In genomic region chr2:46270384-46270783, GRCh38 we compare ENCODE assay signal across 1 cellular context.
TF ChIP-seq lines count a peak whose summit lies in the region.

No MANE protein-coding gene starts in this region.

TF ChIP-seq in K562, 482 proteins besides CTCF, POLR2A, EP300 and RAD21 (continued from another document and continues in another):
- TF ChIP-seq CBX2 (IDR thresholded peaks at IDR 0.05; ENCODE audit: insufficient read depth, low read length, poor library complexity, severe bottlenecking) (no peak), NFE2 (IDR thresholded peaks at IDR 0.05; ENCODE audit: low read depth) (no peak), DMBX1 (CRISPR knock-in tag; IDR thresholded peaks at IDR 0.05; ENCODE audit: borderline replicate concordance) (peak; percentile 52; the same call in 1 of the 2 replicates), PHF8 (IDR thresholded peaks at IDR 0.05; ENCODE audit: borderline replicate concordance, low read length) (no peak), MED1 (CRISPR knock-in tag; IDR thresholded peaks at IDR 0.05; ENCODE audit: borderline replicate concordance) (no peak), CEBPB (tag; IDR thresholded peaks at IDR 0.05) (no peak), ZNF280B (CRISPR knock-in tag; IDR thresholded peaks at IDR 0.05) (no peak), ZNF347 (CRISPR knock-in tag; IDR thresholded peaks at IDR 0.05; ENCODE audit: low read depth) (no peak), CXXC5 (CRISPR knock-in tag; IDR thresholded peaks at IDR 0.05) (no peak; the same call in 1 of the 2 replicates), JUND (IDR thresholded peaks at IDR 0.05; ENCODE audit: borderline replicate concordance, low read depth, low read length) (peak; percentile 95), JUND (tag; IDR thresholded peaks at IDR 0.05; ENCODE audit: borderline replicate concordance, low read depth, low read length) (peak; percentile 97), KDM2B (CRISPR knock-in tag; IDR thresholded peaks at IDR 0.05) (no peak), SMARCA4 (IDR thresholded peaks at IDR 0.05) (peak; percentile 57; the same call in 1 of the 2 replicates), MEIS2 (IDR thresholded peaks at IDR 0.05; ENCODE audit: partially characterized antibody) (peak; percentile 22), SIN3A (IDR thresholded peaks at IDR 0.05; ENCODE audit: borderline replicate concordance in 2 of 2, control insufficient read depth in 1 of 2, low read depth in 2 of 2, low read length in 2 of 2) (no peak), ARHGAP35 (IDR thresholded peaks at IDR 0.05; ENCODE audit: partially characterized antibody) (no peak), TCF3 (CRISPR knock-in tag; IDR thresholded peaks at IDR 0.05) (no peak), ZNF592 (IDR thresholded peaks at IDR 0.05) (no peak), RBM39 (optimal IDR thresholded peaks at IDR 0.05; ENCODE audit: low read depth, low read length) (no peak), ILF3 (IDR thresholded peaks at IDR 0.05; ENCODE audit: borderline replicate concordance) (no peak), CTBP1 (IDR thresholded peaks at IDR 0.05; ENCODE audit: borderline replicate concordance) (peak; percentile 72; the same call in 1 of the 2 replicates), ZBTB33 (CRISPR knock-in tag; IDR thresholded peaks at IDR 0.05) (no peak), RBM17 (IDR thresholded peaks at IDR 0.05; ENCODE audit: borderline replicate concordance, low read depth, low read length) (no peak)
- TF ChIP-seq, protein P1, sequence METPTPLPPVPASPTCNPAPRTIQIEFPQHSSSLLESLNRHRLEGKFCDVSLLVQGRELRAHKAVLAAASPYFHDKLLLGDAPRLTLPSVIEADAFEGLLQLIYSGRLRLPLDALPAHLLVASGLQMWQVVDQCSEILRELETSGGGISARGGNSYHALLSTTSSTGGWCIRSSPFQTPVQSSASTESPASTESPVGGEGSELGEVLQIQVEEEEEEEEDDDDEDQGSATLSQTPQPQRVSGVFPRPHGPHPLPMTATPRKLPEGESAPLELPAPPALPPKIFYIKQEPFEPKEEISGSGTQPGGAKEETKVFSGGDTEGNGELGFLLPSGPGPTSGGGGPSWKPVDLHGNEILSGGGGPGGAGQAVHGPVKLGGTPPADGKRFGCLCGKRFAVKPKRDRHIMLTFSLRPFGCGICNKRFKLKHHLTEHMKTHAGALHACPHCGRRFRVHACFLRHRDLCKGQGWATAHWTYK (CRISPR knock-in tag; IDR thresholded peaks at IDR 0.05), result no peak
- TF ChIP-seq, protein P2, sequence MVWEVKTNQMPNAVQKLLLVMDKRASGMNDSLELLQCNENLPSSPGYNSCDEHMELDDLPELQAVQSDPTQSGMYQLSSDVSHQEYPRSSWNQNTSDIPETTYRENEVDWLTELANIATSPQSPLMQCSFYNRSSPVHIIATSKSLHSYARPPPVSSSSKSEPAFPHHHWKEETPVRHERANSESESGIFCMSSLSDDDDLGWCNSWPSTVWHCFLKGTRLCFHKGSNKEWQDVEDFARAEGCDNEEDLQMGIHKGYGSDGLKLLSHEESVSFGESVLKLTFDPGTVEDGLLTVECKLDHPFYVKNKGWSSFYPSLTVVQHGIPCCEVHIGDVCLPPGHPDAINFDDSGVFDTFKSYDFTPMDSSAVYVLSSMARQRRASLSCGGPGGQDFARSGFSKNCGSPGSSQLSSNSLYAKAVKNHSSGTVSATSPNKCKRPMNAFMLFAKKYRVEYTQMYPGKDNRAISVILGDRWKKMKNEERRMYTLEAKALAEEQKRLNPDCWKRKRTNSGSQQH (CRISPR knock-in tag; IDR thresholded peaks at IDR 0.05), result no peak
- TF ChIP-seq, protein P3, sequence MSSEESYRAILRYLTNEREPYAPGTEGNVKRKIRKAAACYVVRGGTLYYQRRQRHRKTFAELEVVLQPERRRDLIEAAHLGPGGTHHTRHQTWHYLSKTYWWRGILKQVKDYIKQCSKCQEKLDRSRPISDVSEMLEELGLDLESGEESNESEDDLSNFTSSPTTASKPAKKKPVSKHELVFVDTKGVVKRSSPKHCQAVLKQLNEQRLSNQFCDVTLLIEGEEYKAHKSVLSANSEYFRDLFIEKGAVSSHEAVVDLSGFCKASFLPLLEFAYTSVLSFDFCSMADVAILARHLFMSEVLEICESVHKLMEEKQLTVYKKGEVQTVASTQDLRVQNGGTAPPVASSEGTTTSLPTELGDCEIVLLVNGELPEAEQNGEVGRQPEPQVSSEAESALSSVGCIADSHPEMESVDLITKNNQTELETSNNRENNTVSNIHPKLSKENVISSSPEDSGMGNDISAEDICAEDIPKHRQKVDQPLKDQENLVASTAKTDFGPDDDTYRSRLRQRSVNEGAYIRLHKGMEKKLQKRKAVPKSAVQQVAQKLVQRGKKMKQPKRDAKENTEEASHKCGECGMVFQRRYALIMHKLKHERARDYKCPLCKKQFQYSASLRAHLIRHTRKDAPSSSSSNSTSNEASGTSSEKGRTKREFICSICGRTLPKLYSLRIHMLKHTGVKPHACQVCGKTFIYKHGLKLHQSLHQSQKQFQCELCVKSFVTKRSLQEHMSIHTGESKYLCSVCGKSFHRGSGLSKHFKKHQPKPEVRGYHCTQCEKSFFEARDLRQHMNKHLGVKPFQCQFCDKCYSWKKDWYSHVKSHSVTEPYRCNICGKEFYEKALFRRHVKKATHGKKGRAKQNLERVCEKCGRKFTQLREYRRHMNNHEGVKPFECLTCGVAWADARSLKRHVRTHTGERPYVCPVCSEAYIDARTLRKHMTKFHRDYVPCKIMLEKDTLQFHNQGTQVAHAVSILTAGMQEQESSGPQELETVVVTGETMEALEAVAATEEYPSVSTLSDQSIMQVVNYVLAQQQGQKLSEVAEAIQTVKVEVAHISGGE (CRISPR knock-in tag; IDR thresholded peaks at IDR 0.05), result no peak
- TF ChIP-seq, protein P4, sequence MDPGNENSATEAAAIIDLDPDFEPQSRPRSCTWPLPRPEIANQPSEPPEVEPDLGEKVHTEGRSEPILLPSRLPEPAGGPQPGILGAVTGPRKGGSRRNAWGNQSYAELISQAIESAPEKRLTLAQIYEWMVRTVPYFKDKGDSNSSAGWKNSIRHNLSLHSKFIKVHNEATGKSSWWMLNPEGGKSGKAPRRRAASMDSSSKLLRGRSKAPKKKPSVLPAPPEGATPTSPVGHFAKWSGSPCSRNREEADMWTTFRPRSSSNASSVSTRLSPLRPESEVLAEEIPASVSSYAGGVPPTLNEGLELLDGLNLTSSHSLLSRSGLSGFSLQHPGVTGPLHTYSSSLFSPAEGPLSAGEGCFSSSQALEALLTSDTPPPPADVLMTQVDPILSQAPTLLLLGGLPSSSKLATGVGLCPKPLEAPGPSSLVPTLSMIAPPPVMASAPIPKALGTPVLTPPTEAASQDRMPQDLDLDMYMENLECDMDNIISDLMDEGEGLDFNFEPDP (CRISPR knock-in tag; IDR thresholded peaks at IDR 0.05), result no peak
- TF ChIP-seq, protein P5, sequence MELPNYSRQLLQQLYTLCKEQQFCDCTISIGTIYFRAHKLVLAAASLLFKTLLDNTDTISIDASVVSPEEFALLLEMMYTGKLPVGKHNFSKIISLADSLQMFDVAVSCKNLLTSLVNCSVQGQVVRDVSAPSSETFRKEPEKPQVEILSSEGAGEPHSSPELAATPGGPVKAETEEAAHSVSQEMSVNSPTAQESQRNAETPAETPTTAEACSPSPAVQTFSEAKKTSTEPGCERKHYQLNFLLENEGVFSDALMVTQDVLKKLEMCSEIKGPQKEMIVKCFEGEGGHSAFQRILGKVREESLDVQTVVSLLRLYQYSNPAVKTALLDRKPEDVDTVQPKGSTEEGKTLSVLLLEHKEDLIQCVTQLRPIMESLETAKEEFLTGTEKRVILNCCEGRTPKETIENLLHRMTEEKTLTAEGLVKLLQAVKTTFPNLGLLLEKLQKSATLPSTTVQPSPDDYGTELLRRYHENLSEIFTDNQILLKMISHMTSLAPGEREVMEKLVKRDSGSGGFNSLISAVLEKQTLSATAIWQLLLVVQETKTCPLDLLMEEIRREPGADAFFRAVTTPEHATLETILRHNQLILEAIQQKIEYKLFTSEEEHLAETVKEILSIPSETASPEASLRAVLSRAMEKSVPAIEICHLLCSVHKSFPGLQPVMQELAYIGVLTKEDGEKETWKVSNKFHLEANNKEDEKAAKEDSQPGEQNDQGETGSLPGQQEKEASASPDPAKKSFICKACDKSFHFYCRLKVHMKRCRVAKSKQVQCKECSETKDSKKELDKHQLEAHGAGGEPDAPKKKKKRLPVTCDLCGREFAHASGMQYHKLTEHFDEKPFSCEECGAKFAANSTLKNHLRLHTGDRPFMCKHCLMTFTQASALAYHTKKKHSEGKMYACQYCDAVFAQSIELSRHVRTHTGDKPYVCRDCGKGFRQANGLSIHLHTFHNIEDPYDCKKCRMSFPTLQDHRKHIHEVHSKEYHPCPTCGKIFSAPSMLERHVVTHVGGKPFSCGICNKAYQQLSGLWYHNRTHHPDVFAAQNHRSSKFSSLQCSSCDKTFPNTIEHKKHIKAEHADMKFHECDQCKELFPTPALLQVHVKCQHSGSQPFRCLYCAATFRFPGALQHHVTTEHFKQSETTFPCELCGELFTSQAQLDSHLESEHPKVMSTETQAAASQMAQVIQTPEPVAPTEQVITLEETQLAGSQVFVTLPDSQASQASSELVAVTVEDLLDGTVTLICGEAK (IDR thresholded peaks at IDR 0.05), result no peak
- TF ChIP-seq, protein P5 (CRISPR knock-in tag; IDR thresholded peaks at IDR 0.05), result no peak
